In the genomic region with DNA sequence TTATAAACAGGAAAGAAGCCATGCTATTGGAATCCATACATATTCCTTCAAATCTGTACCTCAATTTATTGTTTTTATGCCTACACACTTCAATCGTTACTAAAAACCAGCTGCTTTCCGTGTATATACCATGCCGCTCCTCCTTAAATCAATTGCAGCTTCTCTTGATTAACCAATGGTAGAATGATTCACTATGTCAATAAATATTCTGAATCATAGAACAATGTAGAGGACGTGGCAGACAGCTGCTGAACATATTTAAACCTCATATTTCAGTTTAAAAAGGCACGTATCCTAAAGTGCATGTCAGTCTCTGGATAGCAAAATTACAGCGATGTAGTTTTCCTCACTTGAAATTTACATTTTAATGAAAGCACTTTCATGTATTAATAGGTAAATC, we compare ENCODE assay signal across 13 cellular contexts.
DNase-seq lines count a peak whose midpoint lies in the region; ATAC-seq, FAIRE-seq and TF ChIP-seq lines count a peak whose summit lies in the region.
"Had no signal": no experiment of that assay in that cellular context is flagged by ENCODE, and none has a peak within 500 bp of the region (broad histone marks: within the 10 kb centered on the region; RNA-seq: fewer than 3 reads in every experiment).

No MANE protein-coding gene starts in this region.

- peaks cover 9% of the 10 kb centered on the region in 2 donors for H3K9me3 Mint-ChIP-seq in activated T-cell treated with anti-CD3 and anti-CD28 coated beads, Interleukin-2, amount 50 U/mL, for 72 hours
- H3K9me3 Mint-ChIP-seq in osteocyte (ENCODE audit: unreplicated experiment) (no peaks in the 10 kb centered on the region), glutamatergic neuron (ENCODE audit: unreplicated experiment) (no peaks in the 10 kb centered on the region)
- H3K9me3 Mint-ChIP-seq: WTC11 had no signal

- TF ChIP-seq POLR2A in suprapubic skin (IDR thresholded peaks at IDR 0.05) = no peak

- H3K4me1 ChIP-seq in suprapubic skin = no peaks in the 10 kb centered on the region

- in situ Hi-C loops in astrocyte of the spinal cord (cut with HindIII; ENCODE audit: low sequenced_read_pairs) = no loop called here

- WGBS in suprapubic skin = 58% methylated on average over 6 of the region's 6 CpGs

- no peaks in the 10 kb centered on the region for H3K27me3 ChIP-seq in suprapubic skin

- peaks cover 91% of the 10 kb centered on the region for H3K4me1 Mint-ChIP-seq in activated T-cell treated with anti-CD3 and anti-CD28 coated beads, Interleukin-2, amount 50 U/mL, for 72 hours (ENCODE audit: low read depth)
- H3K4me1 Mint-ChIP-seq in osteocyte (ENCODE audit: unreplicated experiment) = peaks cover 21% of the 10 kb centered on the region
- no peaks in the 10 kb centered on the region for H3K4me1 Mint-ChIP-seq in glutamatergic neuron (ENCODE audit: low read depth, unreplicated experiment)
- H3K4me1 Mint-ChIP-seq: WTC11 had no signal

- peak overlapping the region; percentile 14 to 82 for H3K4me3 Mint-ChIP-seq in activated T-cell treated with anti-CD3 and anti-CD28 coated beads, Interleukin-2, amount 50 U/mL, for 72 hours
- H3K4me3 Mint-ChIP-seq in osteocyte (ENCODE audit: unreplicated experiment) (no peak overlapping the region), glutamatergic neuron (ENCODE audit: unreplicated experiment) (no peak overlapping the region)
- H3K4me3 Mint-ChIP-seq: WTC11 had no signal

- no peaks in the 10 kb centered on the region for H3K9me3 ChIP-seq in suprapubic skin

- H3K4me3 ChIP-seq in astrocyte of the spinal cord (ENCODE audit: low read depth, low read length) (no peak overlapping the region), suprapubic skin (no peak overlapping the region)

- no peaks in the 10 kb centered on the region for H3K36me3 ChIP-seq in suprapubic skin

- ATAC-seq in activated T-cell treated with anti-CD3 and anti-CD28 coated beads, Interleukin-2, amount 50 U/mL, for 72 hours (replicated peaks in 1 of 2) = no peak
- ATAC-seq in left lobe of liver = no peak

- TF ChIP-seq CTCF in astrocyte of the spinal cord (IDR thresholded peaks at IDR 0.05; ENCODE audit: low read depth, low read length) (no peak), osteocyte (IDR thresholded peaks at IDR 0.05) (no peak), glutamatergic neuron (IDR thresholded peaks at IDR 0.05; ENCODE audit: partially characterized antibody, unreplicated experiment) (no peak), suprapubic skin (IDR thresholded peaks at IDR 0.05) (no peak)

- no peak for FAIRE-seq in HTR-8/SVneo (lab: Jason Lieb, UNC)

- H3K27me3 Mint-ChIP-seq in activated T-cell treated with anti-CD3 and anti-CD28 coated beads, Interleukin-2, amount 50 U/mL, for 72 hours (ENCODE audit: low read depth) = no peaks in the 10 kb centered on the region
- H3K27me3 Mint-ChIP-seq in osteocyte (ENCODE audit: unreplicated experiment) = no peaks in the 10 kb centered on the region
- H3K27me3 Mint-ChIP-seq in glutamatergic neuron (ENCODE audit: unreplicated experiment) = no peaks in the 10 kb centered on the region

- TF ChIP-seq EP300 in suprapubic skin (IDR thresholded peaks at IDR 0.05) = no peak

- peak overlapping the region; percentile 81 for H3K27ac Mint-ChIP-seq in activated T-cell treated with anti-CD3 and anti-CD28 coated beads, Interleukin-2, amount 50 U/mL, for 72 hours
- H3K27ac Mint-ChIP-seq in osteocyte (ENCODE audit: unreplicated experiment) (peak overlapping the region; percentile 47), glutamatergic neuron (ENCODE audit: unreplicated experiment) (no peak overlapping the region)
- H3K27ac Mint-ChIP-seq: WTC11 had no signal

- DNase-seq in activated T-cell treated with anti-CD3 and anti-CD28 coated beads, Interleukin-2, amount 50 U/mL, for 72 hours = no peak
- DNase-seq in activated T-cell treated with anti-CD3 and anti-CD28 coated beads, Interleukin-2, amount 50 U/mL, for 1 hour = no peak
- DNase-seq in HTR-8/SVneo (ENCODE audit: insufficient read length, low spot score) (peak; percentile 6), astrocyte of the spinal cord (ENCODE audit: low read depth, low spot score) (peak; percentile 61), osteocyte (ENCODE audit: extremely low spot score, unreplicated experiment) (no peak), glutamatergic neuron (no peak), suprapubic skin (ENCODE audit: low spot score in 2 of 2) (no peak), left lobe of liver (ENCODE audit: low spot score) (no peak)
- DNase-seq: GF-D8, NCI-H526 treated with DMSO at 0.1 percent for 48 hours, posterior cingulate gyrus had no signal

- peaks cover 15 to 24% of the 10 kb centered on the region in 2 donors for H3K36me3 Mint-ChIP-seq in activated T-cell treated with anti-CD3 and anti-CD28 coated beads, Interleukin-2, amount 50 U/mL, for 72 hours (ENCODE audit: insufficient read depth in 2 of 2)
- H3K36me3 Mint-ChIP-seq in osteocyte (ENCODE audit: unreplicated experiment) (no peaks in the 10 kb centered on the region), glutamatergic neuron (ENCODE audit: unreplicated experiment) (no peaks in the 10 kb centered on the region)
- H3K36me3 Mint-ChIP-seq: WTC11 had no signal

- H3K27ac ChIP-seq in suprapubic skin = no peak overlapping the region
- H3K27ac ChIP-seq: HL-60 had no signal

Comparison
In these comparisons a context has a peak if more than half of its experiments do, and no peak if none do; other contexts are left out.
1. DNase-seq: peak in HTR-8/SVneo (single experiment) and astrocyte of the spinal cord (single experiment); none in activated T-cell treated with anti-CD3 and anti-CD28 coated beads, Interleukin-2, amount 50 U/mL, for 72 hours (0 of 2), activated T-cell treated with anti-CD3 and anti-CD28 coated beads, Interleukin-2, amount 50 U/mL, for 1 hour (single experiment), osteocyte (single experiment), glutamatergic neuron (single experiment), suprapubic skin (0 of 2) and left lobe of liver (single experiment).
2. H3K4me3 Mint-ChIP-seq: peak in activated T-cell treated with anti-CD3 and anti-CD28 coated beads, Interleukin-2, amount 50 U/mL, for 72 hours (2 of 2); none in osteocyte (single experiment) and glutamatergic neuron (single experiment).